1 cellular context compared by ENCODE assay signal in genomic region chr13:27662738-27663470, GRCh38.
TF ChIP-seq lines count a peak whose summit lies in the region.

No MANE protein-coding gene starts in this region.

TF ChIP-seq in HepG2, 621 proteins besides CTCF, POLR2A, EP300 and RAD21:
- TF ChIP-seq ZNF660 (CRISPR knock-in tag; IDR thresholded peaks at IDR 0.05; ENCODE audit: borderline replicate concordance, low read depth) (no peak), ZNF460 (CRISPR knock-in tag; IDR thresholded peaks at IDR 0.05; ENCODE audit: borderline replicate concordance) (no peak), NFE2L2 (IDR thresholded peaks at IDR 0.05; ENCODE audit: low read length) (no peak), GATAD2A (CRISPR knock-in tag; IDR thresholded peaks at IDR 0.05) (0 out of 2 replicates have a peak, but pooled peaks have one; percentile 15), ZFY (CRISPR knock-in tag; IDR thresholded peaks at IDR 0.05) (no peak), ZNF644 (CRISPR knock-in tag; IDR thresholded peaks at IDR 0.05; ENCODE audit: low read depth) (peak; percentile 56; the same call in 1 of the 2 replicates), ARID5B (CRISPR knock-in tag; IDR thresholded peaks at IDR 0.05) (0 out of 2 replicates have a peak, but pooled peaks have one; percentile 29), MXD1 (CRISPR knock-in tag; IDR thresholded peaks at IDR 0.05) (no peak), HNF4A (CRISPR knock-in tag; IDR thresholded peaks at IDR 0.05) (peak; percentile 81)
